In genomic region chr6:56755040-56755439, GRCh38 we compare ENCODE assay signal across 16 cellular contexts.
"Had no signal": no experiment of that assay in that cellular context is flagged by ENCODE, and none has a peak within 500 bp of the region (broad histone marks: within the 10 kb centered on the region; RNA-seq: fewer than 3 reads in every experiment).

No MANE protein-coding gene starts in this region.

- H3K36me3 ChIP-seq: ascending aorta, cardiac muscle cell, colonic mucosa, lower lobe of right lung, stomach had no signal

- H3K4me1 ChIP-seq: colonic mucosa had no signal

- H3K9me3 ChIP-seq: ascending aorta, colonic mucosa, lower lobe of right lung, stomach had no signal

- H3K27ac ChIP-seq: cardiac muscle cell, colonic mucosa had no signal

- H3K27me3 ChIP-seq: ascending aorta, cardiac muscle cell, colonic mucosa, stomach had no signal

- H3K4me3 ChIP-seq: ascending aorta, cardiac muscle cell, colonic mucosa, lower lobe of right lung, stomach had no signal

- ATAC-seq: activated T-helper 17 cell treated with anti-CD3 and anti-CD28 coated beads, Interleukin-2, amount 50 U/mL, for 72 hours; lower lobe of right lung had no signal

- DNase-seq: activated CD4-positive, alpha-beta T cell treated with anti-CD3 and anti-CD28 coated beads, Interleukin-2, amount 10 ng/mL, durations not matched to agents 24 days and 14 days; activated CD4-positive, CD25-positive, alpha-beta regulatory T cell; activated naive CD4-positive, alpha-beta T cell treated with Interleukin-2 at 50 U/mL for 16 hours; activated T-cell treated with anti-CD3 and anti-CD28 coated beads for 4 hours; colonic mucosa; effector CD4-positive, alpha-beta T cell; foreskin fibroblast; lower lobe of right lung; midbrain; stimulated activated CD4-positive, alpha-beta T cell treated with anti-CD3 and anti-CD28 coated beads, Interleukin-12 subunit alpha, Interleukin-12 subunit beta, amount 100 ng/mL, for 4 hours; stimulated activated CD4-positive, alpha-beta T cell treated with anti-CD3 and anti-CD28 coated beads, Interleukin-2, amount 100 ng/mL, for 24 hours; stomach; T-helper 2 cell had no signal
